ENCODE assay signal across 10 cellular contexts in the genomic region with DNA sequence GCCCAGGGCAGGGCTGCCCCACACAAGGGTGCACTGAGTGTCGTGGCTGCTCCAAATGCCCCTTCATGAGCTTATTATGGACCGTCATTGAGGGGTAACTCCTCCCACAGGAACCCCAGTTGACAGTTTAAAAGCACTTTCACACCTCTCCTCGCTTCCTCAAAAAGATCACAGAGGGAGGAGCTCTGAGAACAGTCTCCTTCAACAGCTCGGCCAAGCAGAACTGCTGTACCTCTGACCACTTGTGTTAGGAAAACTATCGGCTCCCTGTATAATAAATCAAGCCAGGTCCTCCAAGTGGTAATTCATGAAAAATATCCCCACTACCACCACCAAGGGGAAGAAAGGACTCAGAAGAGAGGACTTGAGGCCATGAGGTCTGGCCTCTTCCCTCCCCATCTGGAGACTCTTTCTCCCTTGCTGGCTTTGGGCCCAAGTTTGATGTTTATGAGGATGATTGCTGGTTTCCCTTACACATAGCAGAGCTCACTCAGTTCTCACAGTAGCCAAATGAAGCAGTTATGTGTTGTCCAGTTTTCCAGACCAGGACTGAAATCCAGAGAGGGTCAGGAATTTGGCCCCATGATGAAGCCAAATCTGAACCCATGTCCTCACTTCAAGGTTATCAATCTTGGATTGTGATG. TPM values are rescaled to one million over a fixed set of nuclear protein-coding genes. Genes with fewer than 3 reads are reported as not detected.
DNase-seq lines count a peak whose midpoint lies in the region; ATAC-seq and TF ChIP-seq lines count a peak whose summit lies in the region.
"Had no signal": no experiment of that assay in that cellular context is flagged by ENCODE, and none has a peak within 500 bp of the region (broad histone marks: within the 10 kb centered on the region; RNA-seq: fewer than 3 reads in every experiment).

No MANE protein-coding gene starts in this region.

- TF ChIP-seq POLR2A in tibial nerve (IDR thresholded peaks at IDR 0.05) = no peak

- TF ChIP-seq CTCF in GM20000 (IDR thresholded peaks at IDR 0.05; ENCODE audit: extremely low read depth, missing control alignments) (no peak), tibial nerve (IDR thresholded peaks at IDR 0.05) (no peak)

- H3K36me3 ChIP-seq in tibial nerve = peaks cover 0 to 96% (median 12%) of the 10 kb centered on the region in 3 donors

- intact Hi-C loops in left cardiac atrium (cut with DNase I) = no loop called here

- DNase-seq in GM20000 (ENCODE audit: low spot score) (peak; percentile 79), NOMO-1 (lab: John Stamatoyannopoulos, UW; ENCODE audit: unreplicated experiment in 2 of 2) (peak; percentile 72 to 94), left cardiac atrium (no peak), tibial nerve (ENCODE audit: low spot score in 2 of 2) (peak in 1 of 2 donors; percentile 62), medulla oblongata (ENCODE audit: extremely low spot score) (no peak)
- DNase-seq: activated effector memory CD4-positive, alpha-beta T cell treated with anti-CD3 and anti-CD28 coated beads, Interleukin-2, amount 50 U/mL, for 16 hours; GOT3; NCI-H774 had no signal

- no peak overlapping the region for H3K4me3 ChIP-seq in tibial nerve

- peak overlapping the region in 3 of 4 donors; percentile 0 to 67 (median 54) for H3K27ac ChIP-seq in tibial nerve

- no peaks in the 10 kb centered on the region for H3K27me3 ChIP-seq in tibial nerve

- peaks cover 0 to 30% (median 0%) of the 10 kb centered on the region in 4 donors for H3K4me1 ChIP-seq in tibial nerve

- ATAC-seq in left cardiac atrium = peak; percentile 29 to 56
- no peak for ATAC-seq in HG03095 (IDR thresholded peaks at IDR 0.05; ENCODE audit: unreplicated experiment)
- ATAC-seq in HG02981 (IDR thresholded peaks at IDR 0.05; ENCODE audit: unreplicated experiment) = no peak

- no peak for TF ChIP-seq EP300 in tibial nerve (IDR thresholded peaks at IDR 0.05)

- H3K9me3 ChIP-seq in tibial nerve = no peaks in the 10 kb centered on the region

- 44 to 50% methylated on average over 2 to 5 of the region's 5 CpGs for WGBS in tibial nerve, 2 donors

RNA-seq across cellular contexts. Expression of gene SNX21, which starts 8.7 kb away (rescaled TPM):
- 10 to 100 TPM; 23.2 to 30.2 TPM for total RNA-seq in left cardiac atrium
- 100 to 1,000 TPM; 177 to 389 (median 240) TPM for total RNA-seq in tibial nerve

RNA-seq across cellular contexts. Expression of gene ACOT8, which starts 14.9 kb away (rescaled TPM):
- total RNA-seq in left cardiac atrium (10 to 100 TPM; 20.2 to 21.4 TPM), tibial nerve (10 to 100 TPM; 44.4 to 58.4 (median 52.5) TPM)

RNA-seq across cellular contexts. Expression of gene ZSWIM3, which starts 15.1 kb away (rescaled TPM):
- total RNA-seq in left cardiac atrium (1 to 10 TPM; 1.7 to 2.5 TPM), tibial nerve (1 to 10 TPM; 3.1 to 6.3 (median 4.8) TPM)

RNA-seq across cellular contexts. Expression of gene TNNC2, which starts 15.2 kb away (rescaled TPM):
- total RNA-seq in left cardiac atrium (under 1 TPM in 1 of 2 donors, not detected in 1; 0.32 TPM), tibial nerve (10 to 100 TPM in 1 of 4 donors, 1 to 10 TPM in 2, not detected in 1; 2.3 to 12.0 (median 6.5) TPM)

RNA-seq across cellular contexts. Expression of gene UBE2C, which starts 29.8 kb away (rescaled TPM):
- total RNA-seq in left cardiac atrium = 1 to 10 TPM in 1 of 2 donors, under 1 TPM in 1; 0.73 to 1.6 TPM
- 1 to 10 TPM in 2 of 4 donors, under 1 TPM in 1, not detected in 1; 0.78 to 6.9 (median 1.5) TPM for total RNA-seq in tibial nerve

Comparison
In these comparisons a context has a peak if more than half of its experiments do, and no peak if none do; other contexts are left out.
1. DNase-seq: peak in GM20000 (single experiment) and NOMO-1 (2 of 2); none in left cardiac atrium (single experiment) and medulla oblongata (single experiment).
2. ATAC-seq: peak in left cardiac atrium (2 of 2); none in HG03095 (single experiment) and HG02981 (single experiment).
3. RNA of gene SNX21, which starts 8.7 kb away (total RNA-seq): 177 to 389 TPM in tibial nerve; 23.2 to 30.2 TPM in left cardiac atrium; every median in the first group is over 4 times any median in the second.